Comparison of ENCODE assay signal across 15 cellular contexts in the genomic region with DNA sequence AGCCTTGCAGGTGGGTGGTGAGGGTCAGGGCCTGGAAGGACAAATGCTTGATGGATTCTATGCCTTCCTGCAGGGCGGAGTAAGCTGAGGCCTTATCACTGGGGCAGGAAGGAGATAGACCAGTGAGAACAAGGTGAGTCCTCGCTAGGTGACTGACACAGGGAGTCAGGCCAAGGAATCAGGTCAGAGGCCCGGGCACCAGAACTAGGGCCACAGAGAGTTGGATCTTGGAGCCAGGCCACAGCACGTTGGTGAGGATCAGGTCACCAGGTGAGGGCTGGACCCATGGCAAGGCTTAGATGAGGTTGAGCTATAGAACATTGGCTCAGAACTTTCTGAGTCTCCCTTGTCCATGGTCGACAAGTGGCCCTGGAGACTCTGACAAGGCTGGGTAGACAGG.
DNase-seq lines count a peak whose midpoint lies in the region; ATAC-seq, FAIRE-seq and TF ChIP-seq lines count a peak whose summit lies in the region.
"Had no signal": no experiment of that assay in that cellular context is flagged by ENCODE, and none has a peak within 500 bp of the region (broad histone marks: within the 10 kb centered on the region; RNA-seq: fewer than 3 reads in every experiment).

No MANE protein-coding gene starts in this region.

- no peaks in the 10 kb centered on the region for H4K20me1 ChIP-seq in H1 (replicated peaks in 1 of 2; ENCODE audit: control insufficient read depth in 1 of 2, insufficient read depth in 2 of 2, low read length in 2 of 2)
- H4K20me1 ChIP-seq in MM.1S (ENCODE audit: insufficient read depth, low read length): no peaks in the 10 kb centered on the region
- H4K20me1 ChIP-seq: BLaER1 had no signal

- TF ChIP-seq CTCF in Caco-2 (IDR thresholded peaks at IDR 0.05; ENCODE audit: insufficient read depth in 1 of 2, low read depth in 1 of 2, low read length in 1 of 2, severe bottlenecking in 1 of 2, unreplicated experiment in 1 of 2) (no peak), H1 (IDR thresholded peaks at IDR 0.05; ENCODE audit: control extremely low read depth in 1 of 3, insufficient read depth in 1 of 3, low read depth in 1 of 3, low read length in 3 of 3) (no peak), right lobe of liver (IDR thresholded peaks at IDR 0.05) (no peak), MM.1S (IDR thresholded peaks at IDR 0.05; ENCODE audit: low read length) (no peak)

- peak overlapping the region; percentile 92 for H3K27ac Mint-ChIP-seq in Caco-2 (ENCODE audit: unreplicated experiment)
- H3K27ac Mint-ChIP-seq: HFFc6 had no signal

- H2BK120ac ChIP-seq in H1 (replicated peaks; ENCODE audit: low read depth, low read length): no peak overlapping the region
- peak overlapping the region; percentile 18 for H2BK120ac ChIP-seq in trophoblast cell (ENCODE audit: insufficient read depth, low read length, poor library complexity)

- H3K27me3 ChIP-seq in Caco-2 (replicated peaks; ENCODE audit: control insufficient read depth, insufficient read depth, low read length) (no peaks in the 10 kb centered on the region), H1 (replicated peaks in 1 of 4; ENCODE audit: control insufficient read depth in 3 of 4, extremely low read depth in 1 of 4, insufficient read depth in 3 of 4, low read length in 3 of 4) (0 out of 7 replicates have a peak, but pooled peaks cover 0 to 3% (median 0%) of the 10 kb centered on the region in 4 experiments), right lobe of liver (no peaks in the 10 kb centered on the region), trophoblast cell (ENCODE audit: insufficient read depth, low read length) (no peaks in the 10 kb centered on the region), MM.1S (replicated peaks; ENCODE audit: insufficient read depth, low read length) (no peaks in the 10 kb centered on the region)
- H3K27me3 ChIP-seq: BLaER1 had no signal

- H4K8ac ChIP-seq in H1 (ENCODE audit: extremely low read depth, insufficient read depth, low read length) (no peak overlapping the region), trophoblast cell (ENCODE audit: low read depth, low read length) (no peak overlapping the region)

- H3K9me2 ChIP-seq in MM.1S (replicated peaks; ENCODE audit: insufficient read depth, low read length): no peaks in the 10 kb centered on the region

- H3K9ac ChIP-seq in H1 (replicated peaks in 1 of 4; ENCODE audit: extremely low read depth in 1 of 4, low read depth in 3 of 4, low read length in 3 of 4) (no peak overlapping the region), trophoblast cell (ENCODE audit: low read length) (no peak overlapping the region), MM.1S (ENCODE audit: low read length) (no peak overlapping the region)
- H3K9ac ChIP-seq: BLaER1 had no signal

- no peak overlapping the region for H3K4me3 Mint-ChIP-seq in Caco-2 (ENCODE audit: unreplicated experiment)
- H3K4me3 Mint-ChIP-seq: CD8-positive, alpha-beta memory T cell; HFFc6 had no signal

- FAIRE-seq in H1 (lab: Jason Lieb, UNC): no peak
- FAIRE-seq: HTR-8/SVneo had no signal

- DNase-seq in Caco-2 (no peak), H1 (ENCODE audit: low read depth in 1 of 2, low spot score in 2 of 2) (peak in 1 of 2 experiments; percentile 13), right lobe of liver (peak in 2 of 3 donors; percentile 78 to 88), trophoblast cell (no peak), MM.1S (no peak), NOMO-1 treated with DMSO at 0.1 percent for 48 hours (lab: John Stamatoyannopoulos, UW; ENCODE audit: unreplicated experiment) (no peak)
- DNase-seq: 8988T; AML-193; CD8-positive, alpha-beta memory T cell; DMS53; HCEC 1CT; HFFc6 had no signal

- no TSS peak for BruUV-seq in Caco-2 (replicated peaks; lab: Mats Ljungman, UMichigan)

- H4K91ac ChIP-seq in H1 (replicated peaks; ENCODE audit: insufficient read length, low read length) (peak overlapping the region; percentile 36), trophoblast cell (ENCODE audit: low read depth, low read length) (peak overlapping the region; percentile 36)

- no peaks in the 10 kb centered on the region for H3K23me2 ChIP-seq in H1 (ENCODE audit: low read depth, low read length)

- TF ChIP-seq EP300 in H1 (IDR thresholded peaks at IDR 0.05; ENCODE audit: borderline replicate concordance in 1 of 2, low read depth in 2 of 2, low read length in 2 of 2): no peak

- peaks cover 79% of the 10 kb centered on the region for H3K4me1 Mint-ChIP-seq in Caco-2 (ENCODE audit: low read depth, unreplicated experiment)

- no peak overlapping the region for H3K23ac ChIP-seq in H1 (ENCODE audit: insufficient read length)
- no peak overlapping the region for H3K23ac ChIP-seq in trophoblast cell (ENCODE audit: low read length)

- no peak overlapping the region for H2BK15ac ChIP-seq in H1 (ENCODE audit: low read length)

- peaks cover 61% of the 10 kb centered on the region for H3K4me1 ChIP-seq in Caco-2
- H3K4me1 ChIP-seq in H1 (replicated peaks in 1 of 4; ENCODE audit: control insufficient read depth in 3 of 4, insufficient read depth in 4 of 4, low read length in 3 of 4): peaks cover 3 to 13% (median 7%) of the 10 kb centered on the region in 4 experiments; a peak in 6 of 7 replicates
- H3K4me1 ChIP-seq in right lobe of liver: peaks cover 0 to 53% (median 14%) of the 10 kb centered on the region in 4 donors
- peaks cover 13 to 24% of the 10 kb centered on the region in 2 experiments for H3K4me1 ChIP-seq in trophoblast cell (ENCODE audit: control insufficient read depth in 1 of 2, insufficient read depth in 2 of 2, low read length in 2 of 2)
- no peaks in the 10 kb centered on the region for H3K4me1 ChIP-seq in MM.1S (ENCODE audit: low read length)
- H3K4me1 ChIP-seq: BLaER1 had no signal

- H3K9me3 Mint-ChIP-seq in Caco-2 (ENCODE audit: unreplicated experiment): peaks cover 24% of the 10 kb centered on the region
- H3K9me3 Mint-ChIP-seq: CD8-positive, alpha-beta memory T cell; HFFc6 had no signal

- H3F3A ChIP-seq in MM.1S (ENCODE audit: insufficient read depth, low read length): no peaks in the 10 kb centered on the region

- H3K56ac ChIP-seq in H1 (replicated peaks; ENCODE audit: insufficient read length, low read depth, low read length): no peak overlapping the region

- H3K4ac ChIP-seq in H1 (replicated peaks; ENCODE audit: insufficient read length, low read depth, low read length) (no peak overlapping the region), trophoblast cell (ENCODE audit: low read depth, low read length) (peak overlapping the region; percentile 8)

- H3K27ac ChIP-seq in H1 (ENCODE audit: low read depth, low read length) (no peak overlapping the region), right lobe of liver (peak overlapping the region in 2 of 3 donors; percentile 0 to 79), trophoblast cell (ENCODE audit: low read depth, low read length) (no peak overlapping the region), MM.1S (ENCODE audit: low read length) (no peak overlapping the region)
- H3K27ac ChIP-seq: BLaER1 had no signal

- H3K79me1 ChIP-seq in H1 (ENCODE audit: low read depth, low read length) (no peaks in the 10 kb centered on the region), trophoblast cell (ENCODE audit: low read length) (peaks cover 40% of the 10 kb centered on the region)

- no peak overlapping the region for H2AFZ ChIP-seq in H1 (ENCODE audit: low read length)
- H2AFZ ChIP-seq in trophoblast cell (ENCODE audit: insufficient read depth, low read length, poor library complexity): no peak overlapping the region
- no peak overlapping the region for H2AFZ ChIP-seq in MM.1S (ENCODE audit: low read length)

- H2BK12ac ChIP-seq in H1 (ENCODE audit: low read depth, low read length): no peak overlapping the region
- H2BK12ac ChIP-seq in trophoblast cell (ENCODE audit: low read length): peak overlapping the region; percentile 9

- no peaks in the 10 kb centered on the region for H3K27me3 Mint-ChIP-seq in Caco-2 (ENCODE audit: insufficient read depth, unreplicated experiment)

- H3K36me3 Mint-ChIP-seq in Caco-2 (ENCODE audit: insufficient read depth, unreplicated experiment): peaks cover 6% of the 10 kb centered on the region

- WGBS in H1 (ENCODE audit: extremely low coverage in 1 of 2, insufficient coverage in 1 of 2, insufficient read length in 1 of 2, insufficient replicate concordance in 2 of 2, low coverage in 1 of 2, low lambda C conversion rate in 2 of 2, missing lambda C conversion rate in 1 of 2), 2 experiments: 82% methylated on average over 5 of the region's 5 CpGs; no CpG with 5 or more reads in 1 of the 2 experiments
- WGBS in right lobe of liver (ENCODE audit: insufficient coverage, low coverage, low lambda C conversion rate, missing lambda C conversion rate): 75% methylated on average over 1 of the region's 5 CpGs
- no CpG with 5 or more reads among the region's 5 CpGs for WGBS in trophoblast cell (ENCODE audit: extremely low coverage, insufficient coverage, insufficient read length)

- no peak overlapping the region for H4K12ac ChIP-seq in trophoblast cell (ENCODE audit: low read depth, low read length)

- H3K18ac ChIP-seq in H1 (ENCODE audit: extremely low read depth, low read length) (no peak overlapping the region), trophoblast cell (ENCODE audit: low read length) (peak overlapping the region; percentile 4)

- H2AK5ac ChIP-seq in H1 (ENCODE audit: low read depth, low read length): no peak overlapping the region
- H2AK5ac ChIP-seq in trophoblast cell (ENCODE audit: low read length): peak overlapping the region; percentile 87

- H3K36me3 ChIP-seq in Caco-2 (ENCODE audit: control insufficient read depth, insufficient read depth, low read length): no peaks in the 10 kb centered on the region
- no peaks in the 10 kb centered on the region for H3K36me3 ChIP-seq in H1 (ENCODE audit: control insufficient read depth in 2 of 4, insufficient read depth in 4 of 4, low read length in 3 of 4)
- H3K36me3 ChIP-seq in right lobe of liver: peaks cover 0 to 4% (median 0%) of the 10 kb centered on the region in 4 donors
- no peaks in the 10 kb centered on the region for H3K36me3 ChIP-seq in trophoblast cell (ENCODE audit: control insufficient read depth in 1 of 2, insufficient read depth in 2 of 2, low read length in 2 of 2)
- no peaks in the 10 kb centered on the region for H3K36me3 ChIP-seq in MM.1S (replicated peaks; ENCODE audit: insufficient read depth, low read length)
- H3K36me3 ChIP-seq: BLaER1 had no signal

- H3K4me3 ChIP-seq in Caco-2 (ENCODE audit: low read depth, low read length) (no peak overlapping the region), H1 (ENCODE audit: extremely low read depth in 1 of 4, insufficient read depth in 2 of 4, low read depth in 3 of 4, low read length in 4 of 4) (no peak overlapping the region), right lobe of liver (no peak overlapping the region), trophoblast cell (ENCODE audit: low read depth, low read length) (no peak overlapping the region), MM.1S (ENCODE audit: low read length) (no peak overlapping the region)
- H3K4me3 ChIP-seq: BLaER1 had no signal

- intact Hi-C loops in Caco-2 (cut with micrococcal nuclease; ENCODE audit: unreplicated experiment): no loop called here
- intact Hi-C loops in right lobe of liver (cut with DNase I): no loop called here

- H3K9me3 ChIP-seq in Caco-2 (no peaks in the 10 kb centered on the region), H1 (ENCODE audit: insufficient read depth in 2 of 2, low read depth in 1 of 2, low read length in 1 of 2) (no peaks in the 10 kb centered on the region), right lobe of liver (no peaks in the 10 kb centered on the region), trophoblast cell (ENCODE audit: insufficient read depth, low read depth, low read length) (no peaks in the 10 kb centered on the region), MM.1S (replicated peaks; ENCODE audit: insufficient read depth, low read length) (no peaks in the 10 kb centered on the region)

- no peaks in the 10 kb centered on the region for H3K79me2 ChIP-seq in H1 (ENCODE audit: control insufficient read depth in 1 of 2, insufficient read depth in 2 of 2, low read length in 2 of 2)
- peaks cover 7% of the 10 kb centered on the region for H3K79me2 ChIP-seq in trophoblast cell (ENCODE audit: control insufficient read depth, insufficient read depth, low read length, poor library complexity)
- no peaks in the 10 kb centered on the region for H3K79me2 ChIP-seq in MM.1S (ENCODE audit: low read length)

- CTCF ChIA-PET in Caco-2 (lab: Charles Lee) (no interaction called here), H1 (lab: Charles Lee; ENCODE audit: partially characterized antibody) (no interaction called here)

- H2BK5ac ChIP-seq in H1 (ENCODE audit: low read depth, low read length) (no peak overlapping the region), trophoblast cell (ENCODE audit: low read depth, low read length, poor library complexity) (peak overlapping the region; percentile 54)

- ATAC-seq in right lobe of liver (peak in 3 of 4 donors; percentile 25 to 76 (median 65)), GM21737 (IDR thresholded peaks at IDR 0.05; ENCODE audit: unreplicated experiment) (no peak)

- no peak for TF ChIP-seq POLR2A in H1 (IDR thresholded peaks at IDR 0.05; ENCODE audit: control extremely low read depth in 1 of 2, low read depth in 2 of 2, low read length in 2 of 2)
- TF ChIP-seq POLR2A in right lobe of liver (IDR thresholded peaks at IDR 0.05): no peak

- TF ChIP-seq RAD21 in H1 (IDR thresholded peaks at IDR 0.05 in 1 of 2, conservative IDR thresholded peaks at IDR 0.05 in 1 of 2; ENCODE audit: low read depth in 2 of 2, low read length in 2 of 2): no peak

- H3K4me2 ChIP-seq in H1 (ENCODE audit: insufficient read depth in 1 of 2, low read depth in 2 of 2, low read length in 2 of 2) (no peak overlapping the region), trophoblast cell (ENCODE audit: low read length) (no peak overlapping the region), MM.1S (ENCODE audit: low read depth, low read length) (no peak overlapping the region)
- H3K4me2 ChIP-seq: BLaER1 had no signal

- no peak overlapping the region for H4K5ac ChIP-seq in H1 (ENCODE audit: insufficient read length, low read depth, low read length)

- 0 out of 2 replicates have a peak overlapping the region, but pooled peaks have one; percentile 26 for H2BK20ac ChIP-seq in H1 (ENCODE audit: low read length)

- POLR2A ChIA-PET in Caco-2 (lab: Charles Lee): interaction anchor here (0.6 kb wide), 1 partner anchor 23 kb away, joined by 4 read pairs; no protein-coding TSS in a partner anchor
- POLR2A ChIA-PET in H1 (lab: Charles Lee; ENCODE audit: partially characterized antibody): no interaction called here

- no peak overlapping the region for H3K14ac ChIP-seq in H1 (ENCODE audit: insufficient read length)
- H3K14ac ChIP-seq in trophoblast cell (ENCODE audit: low read length): peak overlapping the region; percentile 4

Comparison
In these comparisons a context has a peak if more than half of its experiments do, and no peak if none do; other contexts are left out.
1. DNase-seq: peak in right lobe of liver (2 of 3); none in Caco-2 (0 of 2), trophoblast cell (0 of 2), MM.1S (single experiment) and NOMO-1 treated with DMSO at 0.1 percent for 48 hours (single experiment).
2. H3K27ac ChIP-seq: peak in right lobe of liver (2 of 3); none in H1 (single experiment), trophoblast cell (single experiment) and MM.1S (single experiment).